ENCODE assay signal across 10 cellular contexts in genomic region chr6:3612341-3613041, GRCh38.
DNase-seq lines count a peak whose midpoint lies in the region; ATAC-seq and TF ChIP-seq lines count a peak whose summit lies in the region.
"Had no signal": no experiment of that assay in that cellular context is flagged by ENCODE, and none has a peak within 500 bp of the region (broad histone marks: within the 10 kb centered on the region; RNA-seq: fewer than 3 reads in every experiment).

No MANE protein-coding gene starts in this region.

- in situ Hi-C loops in gastrocnemius medialis (cut with MboI; ENCODE audit: low sequenced_read_pairs in 4 of 4): no loop called here

- no peak for TF ChIP-seq CTCF in HFF-Myc (IDR thresholded peaks at IDR 0.05; ENCODE audit: low read depth, low read length, missing control alignments)
- no peak for TF ChIP-seq CTCF in gastrocnemius medialis (IDR thresholded peaks at IDR 0.05 in 4 of 5, conservative IDR thresholded peaks at IDR 0.05 in 1 of 5)

- H3K4me3 ChIP-seq in HFF-Myc (replicated peaks; ENCODE audit: low read depth, low read length): no peak overlapping the region
- H3K4me3 ChIP-seq in gastrocnemius medialis: no peak overlapping the region

- intact Hi-C loops in gastrocnemius medialis (cut with DNase I; ENCODE audit: low total_unique reads): no loop called here

- no peak for TF ChIP-seq POLR2A in gastrocnemius medialis (IDR thresholded peaks at IDR 0.05)

- no peaks in the 10 kb centered on the region for H3K9me3 ChIP-seq in gastrocnemius medialis

- H3K4me1 ChIP-seq in gastrocnemius medialis: peaks cover 0 to 4% of the 10 kb centered on the region in 2 donors

- no peak overlapping the region for H3K27ac ChIP-seq in gastrocnemius medialis

- peaks cover 0 to 6% (median 0%) of the 10 kb centered on the region in 3 donors for H3K27me3 ChIP-seq in gastrocnemius medialis

- peak; percentile 91 to 92 for ATAC-seq in gastrocnemius medialis
- no peak for ATAC-seq in GM21526 (IDR thresholded peaks at IDR 0.05; ENCODE audit: low FRiP score, unreplicated experiment)

- H3K36me3 ChIP-seq in gastrocnemius medialis: no peaks in the 10 kb centered on the region

- DNase-seq in HFF-Myc (ENCODE audit: extremely low read depth, low read depth) (peak; percentile 86), NCI-H524 treated with DMSO at 0.1 percent for 48 hours (lab: John Stamatoyannopoulos, UW) (peak; percentile 59), ecto neural progenitor cell (ENCODE audit: low spot score) (peak; percentile 22), gastrocnemius medialis (peak in 1 of 2 donors; percentile 35), T-helper 1 cell (no peak), NCI-H2029 treated with DMSO at 0.1 percent for 48 hours (lab: John Stamatoyannopoulos, UW) (no peak)
- no peak for DNase-seq in stimulated activated CD4-positive, alpha-beta T cell treated with anti-CD3 and anti-CD28 coated beads, Interleukin-1b, Interleukin-23, amount 100 ng/mL, for 48 hours
- DNase-seq: caudate nucleus, SIG-M5 had no signal

Comparison
In these comparisons a context has a peak if more than half of its experiments do, and no peak if none do; other contexts are left out.
1. DNase-seq: peak in HFF-Myc (single experiment), NCI-H524 treated with DMSO at 0.1 percent for 48 hours (single experiment) and ecto neural progenitor cell (single experiment); none in T-helper 1 cell (0 of 5), NCI-H2029 treated with DMSO at 0.1 percent for 48 hours (single experiment) and stimulated activated CD4-positive, alpha-beta T cell treated with anti-CD3 and anti-CD28 coated beads, Interleukin-1b, Interleukin-23, amount 100 ng/mL, for 48 hours (single experiment).